ENCODE assay signal across 8 cellular contexts in the genomic region with DNA sequence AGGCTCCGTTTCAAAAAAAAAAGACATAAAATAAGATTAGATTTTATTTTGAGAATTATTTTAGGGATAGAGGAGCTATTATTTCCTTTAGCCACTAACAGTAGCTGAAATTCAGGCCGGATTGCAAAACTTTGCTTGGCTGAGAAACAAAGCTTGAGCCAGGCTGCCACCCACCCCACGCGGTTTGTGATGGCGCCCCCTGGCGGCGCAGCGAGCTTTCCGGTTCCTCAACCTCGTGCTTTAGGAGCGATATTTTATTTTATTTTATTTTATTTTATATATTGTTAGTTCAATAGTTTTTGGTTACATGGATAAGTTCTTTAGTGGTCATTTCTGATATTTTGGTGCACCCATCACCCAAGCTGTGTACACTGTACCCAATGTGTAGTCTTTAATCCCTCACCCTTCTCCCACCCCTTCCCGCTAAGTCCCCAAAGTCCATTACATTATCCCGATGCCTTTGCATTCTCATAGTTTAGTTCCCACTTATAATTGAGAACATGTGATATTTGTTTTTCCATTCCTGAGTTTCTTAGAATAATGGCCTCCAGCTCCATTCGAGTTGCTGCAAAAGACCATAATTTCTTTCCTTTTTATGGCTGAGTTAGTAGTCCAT. TPM values are rescaled to one million over a fixed set of nuclear protein-coding genes. Genes with fewer than 3 reads are reported as not detected.
A peak's percentile ranks its signal among the peaks of the same experiment; 100 is the strongest.
DNase-seq lines count a peak whose midpoint lies in the region; ATAC-seq and TF ChIP-seq lines count a peak whose summit lies in the region.

No MANE protein-coding gene starts in this region.

- ATAC-seq in GM21723 (IDR thresholded peaks at IDR 0.05; ENCODE audit: unreplicated experiment) (no peak), GM18867 (IDR thresholded peaks at IDR 0.05; ENCODE audit: unreplicated experiment) (no peak)

- no peak overlapping the region for H3K9ac ChIP-seq in colonic mucosa (ENCODE audit: low read depth in 2 of 2, low read length in 2 of 2)

- peak; percentile 56 for DNase-seq in HEK293T (ENCODE audit: extremely low spot score)
- peak; percentile 48 for DNase-seq in activated CD8-positive, alpha-beta memory T cell treated with anti-CD3 and anti-CD28 coated beads, Interleukin-2, amount 50 U/mL, for 4 hours
- peak; percentile 25 for DNase-seq in iPS DF 6.9 (ENCODE audit: low read depth, low spot score)
- DNase-seq in NCI-H446 treated with DMSO at 0.1 percent for 48 hours (lab: John Stamatoyannopoulos, UW), result no peak
- DNase-seq in colonic mucosa, result no peak

- H3K27me3 ChIP-seq in iPS DF 6.9 (ENCODE audit: control insufficient read depth, insufficient read depth, low read length) (no peaks in the 10 kb centered on the region), colonic mucosa (no peaks in the 10 kb centered on the region)

- intact Hi-C loops in colonic mucosa (cut with DNase I), result loop anchor here (10.0 kb wide), 1 partner anchor 108 kb away; the partner anchor contains the start of gene CEACAM6

- H3K27ac ChIP-seq in 22Rv1 (no peak overlapping the region), iPS DF 6.9 (ENCODE audit: low read length) (no peak overlapping the region), colonic mucosa (no peak overlapping the region)

- H3K36me3 ChIP-seq in iPS DF 6.9 (ENCODE audit: control insufficient read depth, insufficient read depth, low read length), result no peaks in the 10 kb centered on the region
- no peaks in the 10 kb centered on the region for H3K36me3 ChIP-seq in colonic mucosa

- TF ChIP-seq CTCF in 22Rv1 (IDR thresholded peaks at IDR 0.05), result peak; percentile 82
- TF ChIP-seq CTCF in colonic mucosa (IDR thresholded peaks at IDR 0.05), result no peak

- H3K4me3 ChIP-seq in iPS DF 6.9 (ENCODE audit: low read length) (no peak overlapping the region), colonic mucosa (no peak overlapping the region)

- no CpG with 5 or more reads among the region's 14 CpGs for WGBS in iPS DF 6.9 (ENCODE audit: insufficient coverage, insufficient read length)

- POLR2A ChIA-PET in HEK293T (lab: Yijun Ruan, JAX), result no interaction called here

- CTCF ChIA-PET in HEK293T (lab: Yijun Ruan, JAX), result interaction anchor here (0.6 to 1.0 kb wide), 4 partner anchors 60 to 411 kb away, joined by 3 to 7 read pairs (median 4); no protein-coding TSS in a partner anchor

- H3K9me3 ChIP-seq in iPS DF 6.9 (ENCODE audit: control insufficient read depth, insufficient read depth, low read length), result peaks cover 1% of the 10 kb centered on the region
- H3K9me3 ChIP-seq in colonic mucosa, result no peaks in the 10 kb centered on the region

- H3K4me1 ChIP-seq in iPS DF 6.9 (ENCODE audit: control insufficient read depth, insufficient read depth, low read length), result no peaks in the 10 kb centered on the region
- no peaks in the 10 kb centered on the region for H3K4me1 ChIP-seq in colonic mucosa

TF ChIP-seq in HEK293T, 16 proteins besides CTCF, POLR2A, EP300 and RAD21:
- TF ChIP-seq L3MBTL2 (conservative IDR thresholded peaks at IDR 0.05) (peak; percentile 26; the same call in 1 of the 2 replicates), PKNOX1 (IDR thresholded peaks at IDR 0.05) (no peak)

RNA-seq across cellular contexts. Expression of gene CEACAM4, which starts 19.8 kb away (rescaled TPM):
- total RNA-seq in colonic mucosa, result not detected

RNA-seq across cellular contexts. Expression of gene CEACAM7, which starts 41.4 kb away (rescaled TPM):
- total RNA-seq in colonic mucosa, result 100 to 1,000 TPM; 329 to 919 TPM

Comparison
In these comparisons a context has a peak if more than half of its experiments do, and no peak if none do; other contexts are left out.
1. DNase-seq: peak in HEK293T (single experiment), activated CD8-positive, alpha-beta memory T cell treated with anti-CD3 and anti-CD28 coated beads, Interleukin-2, amount 50 U/mL, for 4 hours (single experiment) and iPS DF 6.9 (single experiment); none in NCI-H446 treated with DMSO at 0.1 percent for 48 hours (single experiment) and colonic mucosa (single experiment).